9 cellular contexts compared by ENCODE assay signal in the genomic region with DNA sequence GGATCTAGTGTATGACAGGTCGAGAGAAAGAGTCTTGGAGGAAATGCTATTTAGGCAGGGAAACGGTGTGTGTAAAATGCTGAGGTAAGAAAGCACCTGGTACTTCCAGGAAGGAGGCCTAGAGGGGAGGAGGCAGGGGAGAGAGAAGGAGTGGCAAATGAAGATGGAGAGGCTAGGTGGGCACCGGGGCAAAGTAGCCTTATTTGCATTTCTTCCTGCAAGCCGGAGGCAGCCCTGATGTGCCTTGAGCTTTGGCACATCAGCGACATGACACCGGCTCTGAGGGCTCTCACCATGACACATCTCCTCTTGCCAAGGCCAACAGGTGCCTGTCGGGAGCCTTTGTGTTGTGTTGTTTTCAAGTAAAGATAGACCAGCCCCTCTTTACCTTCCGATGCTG.
A peak's percentile ranks its signal among the peaks of the same experiment; 100 is the strongest.
DNase-seq lines count a peak whose midpoint lies in the region; ATAC-seq and TF ChIP-seq lines count a peak whose summit lies in the region.
"Had no signal": no experiment of that assay in that cellular context is flagged by ENCODE, and none has a peak within 500 bp of the region (broad histone marks: within the 10 kb centered on the region; RNA-seq: fewer than 3 reads in every experiment).

No MANE protein-coding gene starts in this region.

- H3K4me2 ChIP-seq in DOHH2 (ENCODE audit: low read length): peak overlapping the region; percentile 14

- TF ChIP-seq CTCF in DOHH2 (IDR thresholded peaks at IDR 0.05; ENCODE audit: low read depth, low read length, poor library complexity, severe bottlenecking): no peak
- no peak for TF ChIP-seq CTCF in osteocyte (IDR thresholded peaks at IDR 0.05)
- no peak for TF ChIP-seq CTCF in foreskin keratinocyte (conservative IDR thresholded peaks at IDR 0.05)

- H3K4me1 ChIP-seq in DOHH2 (ENCODE audit: control insufficient read depth, low read length) (peaks cover 81% of the 10 kb centered on the region), SJSA1 (replicated peaks) (no peaks in the 10 kb centered on the region), foreskin keratinocyte (peaks cover 9% of the 10 kb centered on the region)

- H3K36me3 Mint-ChIP-seq in T-helper 2 cell treated with Interferon-gamma antibody and Interleukin-4, amounts not matched to agents 5 μg/mL and 100 μg/mL, for 36 hours (ENCODE audit: low read depth): peaks cover 6% of the 10 kb centered on the region
- no peaks in the 10 kb centered on the region for H3K36me3 Mint-ChIP-seq in osteocyte (ENCODE audit: unreplicated experiment)

- peaks cover 5% of the 10 kb centered on the region for H3K4me1 Mint-ChIP-seq in T-helper 2 cell treated with Interferon-gamma antibody and Interleukin-4, amounts not matched to agents 5 μg/mL and 100 μg/mL, for 36 hours (ENCODE audit: low read depth)
- no peaks in the 10 kb centered on the region for H3K4me1 Mint-ChIP-seq in osteocyte (ENCODE audit: unreplicated experiment)

- peaks cover 62% of the 10 kb centered on the region for H3K36me3 ChIP-seq in DOHH2 (ENCODE audit: control insufficient read depth, low read length)
- H3K36me3 ChIP-seq in SJSA1: no peaks in the 10 kb centered on the region
- H3K36me3 ChIP-seq: BLaER1 had no signal

- H4K20me1 ChIP-seq in DOHH2 (ENCODE audit: control insufficient read depth, insufficient read depth, low read depth, low read length): no peaks in the 10 kb centered on the region
- H4K20me1 ChIP-seq: BLaER1 had no signal

- H3F3A ChIP-seq in DOHH2 (ENCODE audit: control insufficient read depth, insufficient read depth): peaks cover 2% of the 10 kb centered on the region

- DNase-seq in T-helper 2 cell treated with Interferon-gamma antibody and Interleukin-4, amounts not matched to agents 5 μg/mL and 100 μg/mL, for 36 hours (ENCODE audit: low spot score): no peak
- no peak for DNase-seq in T-helper 2 cell
- peak; percentile 71 to 93 for DNase-seq in SJSA1 (ENCODE audit: low read depth in 1 of 2, low spot score in 2 of 2)
- DNase-seq in osteocyte (ENCODE audit: extremely low spot score, unreplicated experiment): peak; percentile 38
- DNase-seq in foreskin keratinocyte: no peak

- H3K79me2 ChIP-seq in DOHH2 (ENCODE audit: control insufficient read depth, low read length): no peaks in the 10 kb centered on the region

- no peaks in the 10 kb centered on the region for H3K27me3 Mint-ChIP-seq in T-helper 2 cell treated with Interferon-gamma antibody and Interleukin-4, amounts not matched to agents 5 μg/mL and 100 μg/mL, for 36 hours (ENCODE audit: low read depth)
- peaks cover 6% of the 10 kb centered on the region for H3K27me3 Mint-ChIP-seq in osteocyte (ENCODE audit: unreplicated experiment)
- H3K27me3 Mint-ChIP-seq: CD4-positive, CD25-positive, alpha-beta regulatory T cell had no signal

- H3K27me3 ChIP-seq in DOHH2 (ENCODE audit: control insufficient read depth, low read length) (no peaks in the 10 kb centered on the region), SJSA1 (replicated peaks) (peaks cover 98% of the 10 kb centered on the region), foreskin keratinocyte (no peaks in the 10 kb centered on the region)
- H3K27me3 ChIP-seq: BLaER1 had no signal

- H3K27ac ChIP-seq in DOHH2 (ENCODE audit: low read depth, low read length): no peak overlapping the region
- H3K27ac ChIP-seq in SJSA1: no peak overlapping the region
- H3K27ac ChIP-seq in foreskin keratinocyte: no peak overlapping the region
- H3K27ac ChIP-seq: BLaER1 had no signal

- H3K4me3 ChIP-seq in DOHH2 (ENCODE audit: low read length): no peak overlapping the region
- H3K4me3 ChIP-seq in SJSA1: no peak overlapping the region
- H3K4me3 ChIP-seq: BLaER1 had no signal

- ATAC-seq in foreskin keratinocyte: no peak
- no peak for ATAC-seq in HG03469 (IDR thresholded peaks at IDR 0.05; ENCODE audit: unreplicated experiment)

- H3K27ac Mint-ChIP-seq in T-helper 2 cell treated with Interferon-gamma antibody and Interleukin-4, amounts not matched to agents 5 μg/mL and 100 μg/mL, for 36 hours: peak overlapping the region; percentile 1
- H3K27ac Mint-ChIP-seq in osteocyte (ENCODE audit: unreplicated experiment): no peak overlapping the region

- H3K4me3 Mint-ChIP-seq in T-helper 2 cell treated with Interferon-gamma antibody and Interleukin-4, amounts not matched to agents 5 μg/mL and 100 μg/mL, for 36 hours: no peak overlapping the region
- H3K4me3 Mint-ChIP-seq in osteocyte (ENCODE audit: unreplicated experiment): no peak overlapping the region
- H3K4me3 Mint-ChIP-seq: CD4-positive, CD25-positive, alpha-beta regulatory T cell had no signal

- H3K9me2 ChIP-seq in DOHH2 (replicated peaks; ENCODE audit: control insufficient read depth, low read length): no peaks in the 10 kb centered on the region

- no peaks in the 10 kb centered on the region for H3K9me3 ChIP-seq in DOHH2 (ENCODE audit: control insufficient read depth, insufficient read depth, low read length)
- H3K9me3 ChIP-seq in SJSA1 (replicated peaks): peaks cover 4% of the 10 kb centered on the region

- H3K9me3 Mint-ChIP-seq in T-helper 2 cell treated with Interferon-gamma antibody and Interleukin-4, amounts not matched to agents 5 μg/mL and 100 μg/mL, for 36 hours: no peaks in the 10 kb centered on the region
- no peaks in the 10 kb centered on the region for H3K9me3 Mint-ChIP-seq in osteocyte (ENCODE audit: unreplicated experiment)
- H3K9me3 Mint-ChIP-seq: CD4-positive, CD25-positive, alpha-beta regulatory T cell had no signal

Comparison
In these comparisons a context has a peak if more than half of its experiments do, and no peak if none do; other contexts are left out.
1. DNase-seq: peak in SJSA1 (2 of 2) and osteocyte (single experiment); none in T-helper 2 cell treated with Interferon-gamma antibody and Interleukin-4, amounts not matched to agents 5 μg/mL and 100 μg/mL, for 36 hours (single experiment), T-helper 2 cell (0 of 5) and foreskin keratinocyte (0 of 2).